ENCODE assay signal across 15 cellular contexts in genomic region chr1:99672500-99673213, GRCh38. TPM values are rescaled to one million over a fixed set of nuclear protein-coding genes. Genes with fewer than 3 reads are reported as not detected.
DNase-seq lines count a peak whose midpoint lies in the region; ATAC-seq and TF ChIP-seq lines count a peak whose summit lies in the region.
"Had no signal": no experiment of that assay in that cellular context is flagged by ENCODE, and none has a peak within 500 bp of the region (broad histone marks: within the 10 kb centered on the region; RNA-seq: fewer than 3 reads in every experiment).

No MANE protein-coding gene starts in this region.

- no peak overlapping the region for H3K4me3 Mint-ChIP-seq in stimulated activated effector memory CD8-positive, alpha-beta T cell treated with anti-CD3 and anti-CD28 coated beads, Interleukin-12 subunit alpha, Interleukin-12 subunit beta, amount 100 ng/mL, for 72 hours
- H3K4me3 Mint-ChIP-seq: dendritic cell treated with granulocyte-macrophage colony-stimulating factor and Interleukin-4, amounts not matched to agents 40 ng/mL and 50 ng/mL, for 4 days; T-helper 1 cell treated with Interleukin-12 subunit alpha and Interleukin-12 subunit beta and Interleukin-4 antibody, amounts not matched to agents 30 μg/mL and 1 μg/mL, for 36 hours had no signal

- H3K9me3 Mint-ChIP-seq in stimulated activated effector memory CD8-positive, alpha-beta T cell treated with anti-CD3 and anti-CD28 coated beads, Interleukin-12 subunit alpha, Interleukin-12 subunit beta, amount 100 ng/mL, for 72 hours = no peaks in the 10 kb centered on the region
- H3K9me3 Mint-ChIP-seq: dendritic cell treated with granulocyte-macrophage colony-stimulating factor and Interleukin-4, amounts not matched to agents 40 ng/mL and 50 ng/mL, for 4 days; T-helper 1 cell treated with Interleukin-12 subunit alpha and Interleukin-12 subunit beta and Interleukin-4 antibody, amounts not matched to agents 30 μg/mL and 1 μg/mL, for 36 hours had no signal

- no peaks in the 10 kb centered on the region for H3K9me3 ChIP-seq in adrenal gland (replicated peaks in 1 of 3)
- no peaks in the 10 kb centered on the region for H3K9me3 ChIP-seq in parathyroid adenoma (ENCODE audit: control insufficient read depth, low read length)
- H3K9me3 ChIP-seq in spleen = no peaks in the 10 kb centered on the region

- H3K36me3 ChIP-seq in adrenal gland (replicated peaks in 1 of 2) (peaks cover 0 to 14% of the 10 kb centered on the region in 2 donors), parathyroid adenoma (ENCODE audit: control insufficient read depth, insufficient read depth, low read length) (no peaks in the 10 kb centered on the region), spleen (no peaks in the 10 kb centered on the region)

- ATAC-seq in Right ventricle myocardium superior (ENCODE audit: poor library complexity) = peak; percentile 81
- no peak for ATAC-seq in stimulated activated effector memory CD8-positive, alpha-beta T cell treated with anti-CD3 and anti-CD28 coated beads, Interleukin-12 subunit alpha, Interleukin-12 subunit beta, amount 100 ng/mL, for 72 hours

- H3K27ac Mint-ChIP-seq in stimulated activated effector memory CD8-positive, alpha-beta T cell treated with anti-CD3 and anti-CD28 coated beads, Interleukin-12 subunit alpha, Interleukin-12 subunit beta, amount 100 ng/mL, for 72 hours = no peak overlapping the region
- H3K27ac Mint-ChIP-seq: dendritic cell treated with granulocyte-macrophage colony-stimulating factor and Interleukin-4, amounts not matched to agents 40 ng/mL and 50 ng/mL, for 4 days; T-helper 1 cell treated with Interleukin-12 subunit alpha and Interleukin-12 subunit beta and Interleukin-4 antibody, amounts not matched to agents 30 μg/mL and 1 μg/mL, for 36 hours had no signal

- H3K4me2 ChIP-seq in parathyroid adenoma (ENCODE audit: low read length) = no peak overlapping the region

- H3K4me3 ChIP-seq in adrenal gland (no peak overlapping the region), parathyroid adenoma (ENCODE audit: low read depth, low read length) (no peak overlapping the region), spleen (no peak overlapping the region)

- TF ChIP-seq POLR2A in adrenal gland (IDR thresholded peaks at IDR 0.05) (peak in 1 of 2 donors; percentile 50), spleen (IDR thresholded peaks at IDR 0.05) (no peak)

- H3K9ac ChIP-seq in parathyroid adenoma = no peak overlapping the region

- intact Hi-C loops in adrenal gland (cut with DNase I) = no loop called here
- intact Hi-C loops in Right ventricle myocardium superior (cut with DNase I) = loop anchor here (2.0 kb wide), 1 partner anchor 24 kb away; no protein-coding TSS in a partner anchor
- intact Hi-C loops in spleen (cut with DNase I; ENCODE audit: low total_unique reads) = no loop called here

- no peak for TF ChIP-seq CTCF in adrenal gland (IDR thresholded peaks at IDR 0.05)
- TF ChIP-seq CTCF in parathyroid adenoma (IDR thresholded peaks at IDR 0.05) = no peak
- TF ChIP-seq CTCF in spleen (IDR thresholded peaks at IDR 0.05 in 8 of 11, conservative IDR thresholded peaks at IDR 0.05 in 3 of 11) = no peak

- DNase-seq in D341Med (ENCODE audit: low spot score) = peak; percentile 40
- peak; percentile 53 to 86 (median 80) for DNase-seq in adrenal gland
- peak; percentile 56 for DNase-seq in Right ventricle myocardium superior
- no peak for DNase-seq in NCI-H1105 treated with DMSO at 0.1 percent for 48 hours (lab: John Stamatoyannopoulos, UW)
- DNase-seq in stimulated activated effector memory CD8-positive, alpha-beta T cell treated with anti-CD3 and anti-CD28 coated beads, Interleukin-12 subunit alpha, Interleukin-12 subunit beta, amount 100 ng/mL, for 72 hours (ENCODE audit: low spot score in 2 of 2) = no peak
- DNase-seq in spleen = no peak
- DNase-seq in LoVo (ENCODE audit: low spot score) = no peak
- DNase-seq: activated CD4-positive, alpha-beta T cell treated with anti-CD3 and anti-CD28 coated beads for 4 hours; Calu3; islet precursor cell; KG1; NCI-H1930 had no signal

- WGBS in adrenal gland, 4 donors = 22 to 33% (median 27%) methylated on average over 6 of the region's 6 CpGs
- 48 to 77% (median 70%) methylated on average over 6 of the region's 6 CpGs for WGBS in spleen, 5 donors

- H3K27ac ChIP-seq in adrenal gland = peak overlapping the region; percentile 46 to 77 (median 64)
- peak overlapping the region; percentile 12 for H3K27ac ChIP-seq in parathyroid adenoma
- no peak overlapping the region for H3K27ac ChIP-seq in spleen

- H3K27me3 ChIP-seq in adrenal gland = no peaks in the 10 kb centered on the region
- no peaks in the 10 kb centered on the region for H3K27me3 ChIP-seq in parathyroid adenoma (ENCODE audit: control insufficient read depth, insufficient read depth, low read length)
- H3K27me3 ChIP-seq in spleen (replicated peaks in 1 of 7) = no peaks in the 10 kb centered on the region

- H3K79me2 ChIP-seq in parathyroid adenoma = no peaks in the 10 kb centered on the region

- H2AFZ ChIP-seq in parathyroid adenoma = no peak overlapping the region

- H3K36me3 Mint-ChIP-seq in stimulated activated effector memory CD8-positive, alpha-beta T cell treated with anti-CD3 and anti-CD28 coated beads, Interleukin-12 subunit alpha, Interleukin-12 subunit beta, amount 100 ng/mL, for 72 hours = no peaks in the 10 kb centered on the region

- no peaks in the 10 kb centered on the region for H3K4me1 Mint-ChIP-seq in stimulated activated effector memory CD8-positive, alpha-beta T cell treated with anti-CD3 and anti-CD28 coated beads, Interleukin-12 subunit alpha, Interleukin-12 subunit beta, amount 100 ng/mL, for 72 hours

- H3K4me1 ChIP-seq in adrenal gland (replicated peaks in 1 of 2) (peaks cover 37 to 63% of the 10 kb centered on the region in 2 donors), parathyroid adenoma (peaks cover 3% of the 10 kb centered on the region), spleen (peaks cover 0 to 10% (median 0%) of the 10 kb centered on the region in 6 donors)

RNA-seq across cellular contexts. Expression of gene PALMD, which starts 26.7 kb away (rescaled TPM):
- total RNA-seq in adrenal gland = 100 to 1,000 TPM in 2 of 8 donors, 10 to 100 TPM in 6; 35.8 to 112 (median 68.3) TPM
- 100 to 1,000 TPM in 1 of 3 donors, 10 to 100 TPM in 2; 53.6 to 189 (median 67.1) TPM for polyA plus RNA-seq in adrenal gland
- 114 TPM for total RNA-seq in Right ventricle myocardium superior
- total RNA-seq in spleen = 10 to 100 TPM in 3 of 7 donors, 1 to 10 TPM in 4; 2.9 to 16.8 (median 7.9) TPM
- polyA plus RNA-seq in spleen = 10 to 100 TPM in 1 of 3 donors, 1 to 10 TPM in 2; 4.6 to 12.7 (median 5.4) TPM

Comparison
In these comparisons a context has a peak if more than half of its experiments do, and no peak if none do; other contexts are left out.
1. DNase-seq: peak in D341Med (single experiment), adrenal gland (7 of 7) and Right ventricle myocardium superior (single experiment); none in NCI-H1105 treated with DMSO at 0.1 percent for 48 hours (single experiment), stimulated activated effector memory CD8-positive, alpha-beta T cell treated with anti-CD3 and anti-CD28 coated beads, Interleukin-12 subunit alpha, Interleukin-12 subunit beta, amount 100 ng/mL, for 72 hours (0 of 2), spleen (single experiment) and LoVo (single experiment).
2. H3K27ac ChIP-seq: peak in adrenal gland (5 of 5) and parathyroid adenoma (single experiment); none in spleen (0 of 8).